8 cellular contexts compared by ENCODE assay signal in the genomic region with DNA sequence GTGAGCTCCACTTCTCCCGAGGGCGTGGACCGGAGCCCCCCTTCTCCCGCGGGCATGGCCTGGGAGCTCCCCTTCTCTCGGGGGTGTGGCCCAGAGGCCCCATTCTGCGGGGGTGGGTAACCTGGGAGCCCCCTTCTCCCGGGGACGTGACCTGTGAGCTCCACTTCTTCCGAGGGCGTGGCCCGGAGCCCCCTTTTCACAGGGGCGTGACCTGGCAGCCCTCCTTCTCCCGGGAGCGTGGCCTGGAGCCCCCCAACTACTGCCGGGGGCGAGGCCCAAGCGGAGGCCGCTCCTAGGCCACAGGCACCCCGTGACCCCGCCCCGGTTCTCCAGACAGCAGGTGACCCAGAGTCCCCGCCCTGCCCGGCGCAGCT. TPM values are rescaled to one million over a fixed set of nuclear protein-coding genes. Genes with fewer than 3 reads are reported as not detected.
DNase-seq lines count a peak whose midpoint lies in the region; ATAC-seq and TF ChIP-seq lines count a peak whose summit lies in the region.

No MANE protein-coding gene starts in this region.

- peaks cover 55% of the 10 kb centered on the region for H3K79me2 ChIP-seq in MM.1S (ENCODE audit: low read length)

- DNase-seq in CD4-positive, alpha-beta T cell, result peak in 1 of 10 experiments; percentile 10
- DNase-seq in MM.1S, result peak; percentile 14
- no peak for DNase-seq in colonic mucosa
- no peak for DNase-seq in natural killer cell treated with Interleukin-12 subunit alpha and Interleukin-12 subunit beta and Interleukin-15 and Interleukin-18, amount 100 ng/mL, for 72 hours (ENCODE audit: low spot score)
- DNase-seq in NCI-H82 treated with DMSO at 0.1 percent for 48 hours (lab: John Stamatoyannopoulos, UW; ENCODE audit: unreplicated experiment), result no peak
- no peak for DNase-seq in NCI-H526 treated with DMSO at 0.1 percent for 48 hours (lab: John Stamatoyannopoulos, UW)

- peak overlapping the region; percentile 65 for H2AFZ ChIP-seq in MM.1S (ENCODE audit: low read length)

- no peak for ATAC-seq in CD4-positive, alpha-beta T cell (ENCODE audit: poor library complexity)
- ATAC-seq in GM21367 (IDR thresholded peaks at IDR 0.05; ENCODE audit: unreplicated experiment) (peak; percentile 4), GM21737 (IDR thresholded peaks at IDR 0.05; ENCODE audit: unreplicated experiment) (no peak)
- no peak for ATAC-seq in natural killer cell treated with Interleukin-12 subunit alpha and Interleukin-12 subunit beta and Interleukin-15 and Interleukin-18, amount 100 ng/mL, for 72 hours

- CTCF ChIA-PET in CD4-positive, alpha-beta T cell (lab: Charles Lee), result interaction anchor here (1.5 kb wide), 1 partner anchor 42 kb away, joined by 8 read pairs; a partner anchor contains a TSS

- peaks cover 16% of the 10 kb centered on the region; the same call in 1 of the 2 replicates for H3F3A ChIP-seq in MM.1S (ENCODE audit: insufficient read depth, low read length)

- peak overlapping the region; percentile 99 for H3K9ac ChIP-seq in MM.1S (ENCODE audit: low read length)
- peak overlapping the region; percentile 89 to 91 for H3K9ac ChIP-seq in colonic mucosa (ENCODE audit: low read depth in 2 of 2, low read length in 2 of 2)

- H3K36me3 Mint-ChIP-seq in CD4-positive, alpha-beta T cell (ENCODE audit: low read depth), result peaks cover 54% of the 10 kb centered on the region
- H3K36me3 Mint-ChIP-seq in natural killer cell treated with Interleukin-12 subunit alpha and Interleukin-12 subunit beta and Interleukin-15 and Interleukin-18, amount 100 ng/mL, for 72 hours, result peaks cover 7% of the 10 kb centered on the region

- no peaks in the 10 kb centered on the region for H4K20me1 ChIP-seq in MM.1S (ENCODE audit: insufficient read depth, low read length)

- H3K9me3 Mint-ChIP-seq in CD4-positive, alpha-beta T cell, result peaks cover 2% of the 10 kb centered on the region
- H3K9me3 Mint-ChIP-seq in natural killer cell treated with Interleukin-12 subunit alpha and Interleukin-12 subunit beta and Interleukin-15 and Interleukin-18, amount 100 ng/mL, for 72 hours, result no peaks in the 10 kb centered on the region

- H3K4me1 ChIP-seq in MM.1S (ENCODE audit: low read length) (0 out of 2 replicates have a peak, but pooled peaks cover 7% of the 10 kb centered on the region), colonic mucosa (no peaks in the 10 kb centered on the region)

- no peak for TF ChIP-seq CTCF in CD4-positive, alpha-beta T cell (IDR thresholded peaks at IDR 0.05)
- TF ChIP-seq CTCF in MM.1S (IDR thresholded peaks at IDR 0.05; ENCODE audit: low read length), result no peak
- TF ChIP-seq CTCF in colonic mucosa (IDR thresholded peaks at IDR 0.05), result no peak

- H3K4me1 Mint-ChIP-seq in CD4-positive, alpha-beta T cell (ENCODE audit: low read depth), result peaks cover 69% of the 10 kb centered on the region
- peaks cover 41 to 55% of the 10 kb centered on the region in 2 donors for H3K4me1 Mint-ChIP-seq in natural killer cell treated with Interleukin-12 subunit alpha and Interleukin-12 subunit beta and Interleukin-15 and Interleukin-18, amount 100 ng/mL, for 72 hours (ENCODE audit: low read depth in 2 of 2)

- peak overlapping the region; percentile 93 for H3K4me3 Mint-ChIP-seq in CD4-positive, alpha-beta T cell
- peak overlapping the region; percentile 94 for H3K4me3 Mint-ChIP-seq in natural killer cell treated with Interleukin-12 subunit alpha and Interleukin-12 subunit beta and Interleukin-15 and Interleukin-18, amount 100 ng/mL, for 72 hours

- peak overlapping the region; percentile 70 for H3K27ac ChIP-seq in CD4-positive, alpha-beta T cell (ENCODE audit: low read depth, low read length)
- H3K27ac ChIP-seq in MM.1S (ENCODE audit: low read length), result peak overlapping the region; percentile 99
- peak overlapping the region; percentile 97 for H3K27ac ChIP-seq in colonic mucosa

- H3K27me3 ChIP-seq in CD4-positive, alpha-beta T cell (ENCODE audit: control insufficient read depth, insufficient read depth, low read length), result no peaks in the 10 kb centered on the region
- H3K27me3 ChIP-seq in MM.1S (replicated peaks; ENCODE audit: insufficient read depth, low read length), result no peaks in the 10 kb centered on the region
- no peaks in the 10 kb centered on the region for H3K27me3 ChIP-seq in colonic mucosa

- no peaks in the 10 kb centered on the region for H3K36me3 ChIP-seq in MM.1S (replicated peaks; ENCODE audit: insufficient read depth, low read length)
- no peaks in the 10 kb centered on the region for H3K36me3 ChIP-seq in colonic mucosa

- POLR2A ChIA-PET in CD4-positive, alpha-beta T cell (lab: Charles Lee), result interaction anchor here (0.6 to 3.3 kb wide), 8 partner anchors 13 to 104 kb away, joined by 3 to 19 read pairs (median 4); a partner anchor contains a TSS

- peaks cover 9% of the 10 kb centered on the region for H3K9me3 ChIP-seq in CD4-positive, alpha-beta T cell (ENCODE audit: control insufficient read depth, low read length)
- H3K9me3 ChIP-seq in MM.1S (replicated peaks; ENCODE audit: insufficient read depth, low read length) (no peaks in the 10 kb centered on the region), colonic mucosa (no peaks in the 10 kb centered on the region)

- H3K4me3 ChIP-seq in MM.1S (ENCODE audit: low read length) (peak overlapping the region; percentile 96), colonic mucosa (peak overlapping the region; percentile 90)

- no peaks in the 10 kb centered on the region for H3K27me3 Mint-ChIP-seq in CD4-positive, alpha-beta T cell
- no peaks in the 10 kb centered on the region for H3K27me3 Mint-ChIP-seq in natural killer cell treated with Interleukin-12 subunit alpha and Interleukin-12 subunit beta and Interleukin-15 and Interleukin-18, amount 100 ng/mL, for 72 hours

- H3K4me2 ChIP-seq in MM.1S (ENCODE audit: low read depth, low read length), result peak overlapping the region; percentile 89

- intact Hi-C loops in CD4-positive, alpha-beta T cell (cut with DNase I, micrococcal nuclease), result loop anchor here (1.0 to 10.0 kb wide), 4 partner anchors 42 to 1642 kb away; a partner anchor contains a TSS
- intact Hi-C loops in colonic mucosa (cut with DNase I), result loop anchor here (5.0 kb wide), 1 partner anchor 42 kb away; a partner anchor contains a TSS

- no peaks in the 10 kb centered on the region for H3K9me2 ChIP-seq in MM.1S (replicated peaks; ENCODE audit: insufficient read depth, low read length)

- peak overlapping the region; percentile 90 for H3K27ac Mint-ChIP-seq in CD4-positive, alpha-beta T cell
- H3K27ac Mint-ChIP-seq in natural killer cell treated with Interleukin-12 subunit alpha and Interleukin-12 subunit beta and Interleukin-15 and Interleukin-18, amount 100 ng/mL, for 72 hours, result peak overlapping the region; percentile 97 to 98

RNA-seq across cellular contexts. Expression of a gene that starts 0.3 kb away (rescaled TPM):
- total RNA-seq in CD4-positive, alpha-beta T cell, result 10 to 100 TPM; 16.8 to 18.5 TPM
- total RNA-seq in colonic mucosa, result 10 to 100 TPM; 19.4 to 32.8 TPM
- total RNA-seq in natural killer cell treated with Interleukin-12 subunit alpha and Interleukin-12 subunit beta and Interleukin-15 and Interleukin-18, amount 100 ng/mL, for 72 hours, result 10 to 100 TPM; 31.0 to 34.6 TPM

RNA-seq across cellular contexts. Expression of a gene that starts 42.5 kb away (rescaled TPM):
- total RNA-seq in CD4-positive, alpha-beta T cell, result 1 to 10 TPM; 6.7 to 6.8 TPM
- total RNA-seq in colonic mucosa, result 10 to 100 TPM in 1 of 2 donors, 1 to 10 TPM in 1; 4.5 to 10.7 TPM
- 10 to 100 TPM; 13.3 to 19.4 TPM for total RNA-seq in natural killer cell treated with Interleukin-12 subunit alpha and Interleukin-12 subunit beta and Interleukin-15 and Interleukin-18, amount 100 ng/mL, for 72 hours

RNA-seq across cellular contexts. Expression of a gene that starts 42.8 kb away (rescaled TPM):
- total RNA-seq in CD4-positive, alpha-beta T cell, result 10 to 100 TPM; 16.6 to 20.5 TPM
- 10 to 100 TPM; 41.1 to 52.7 TPM for total RNA-seq in colonic mucosa
- 10 to 100 TPM; 46.6 to 59.4 TPM for total RNA-seq in natural killer cell treated with Interleukin-12 subunit alpha and Interleukin-12 subunit beta and Interleukin-15 and Interleukin-18, amount 100 ng/mL, for 72 hours
